ENCODE assay signal across 17 cellular contexts in the genomic region with DNA sequence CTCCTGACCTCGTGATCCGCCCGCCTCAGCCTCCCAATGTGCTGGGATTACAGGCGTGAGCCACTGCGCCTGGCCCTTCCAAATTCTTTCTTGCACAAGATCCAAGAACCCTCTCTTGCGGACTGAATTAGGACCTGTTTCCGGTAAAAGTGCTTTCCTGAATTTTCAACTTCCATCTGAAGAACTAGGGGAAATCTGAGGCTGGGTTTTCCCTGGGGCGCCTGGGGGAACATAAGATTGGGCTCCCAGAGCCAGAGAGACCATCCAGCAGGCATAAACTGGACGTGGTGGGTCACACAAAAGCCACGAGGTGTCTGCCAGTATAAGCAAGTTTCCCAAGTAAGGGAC. TPM values are rescaled to one million over a fixed set of nuclear protein-coding genes. Genes with fewer than 3 reads are reported as not detected.
DNase-seq lines count a peak whose midpoint lies in the region; ATAC-seq and TF ChIP-seq lines count a peak whose summit lies in the region.
"Had no signal": no experiment of that assay in that cellular context is flagged by ENCODE, and none has a peak within 500 bp of the region (broad histone marks: within the 10 kb centered on the region; RNA-seq: fewer than 3 reads in every experiment).

No MANE protein-coding gene starts in this region.

- no peak for DNase-seq in CD14-positive monocyte (ENCODE audit: low spot score)
- no peak for DNase-seq in lower lobe of right lung
- DNase-seq in upper lobe of right lung: no peak
- DNase-seq in activated gamma-delta T cell (lab: John Stamatoyannopoulos, UW): no peak
- DNase-seq in esophagus squamous epithelium (lab: John Stamatoyannopoulos, UW): no peak
- DNase-seq: ACHN; BE2C; C1 segment of cervical spinal cord; CD4-positive, alpha-beta memory T cell; HCEC 1CT had no signal

- 94 to 100% methylated on average over 5 to 6 of the region's 10 CpGs for WGBS in esophagus squamous epithelium, 2 donors

- peak overlapping the region in 5 of 7 donors; percentile 68 to 94 (median 84) for H3K27ac Mint-ChIP-seq in CD14-positive monocyte
- H3K27ac Mint-ChIP-seq in dendritic cell treated with granulocyte-macrophage colony-stimulating factor and Interleukin-4, amounts not matched to agents 40 ng/mL and 50 ng/mL, for 4 days: peak overlapping the region; percentile 97
- H3K27ac Mint-ChIP-seq: CD4-positive, alpha-beta memory T cell had no signal

- no peaks in the 10 kb centered on the region for H3K36me3 ChIP-seq in lower lobe of right lung
- H3K36me3 ChIP-seq in upper lobe of right lung: no peaks in the 10 kb centered on the region
- no peaks in the 10 kb centered on the region for H3K36me3 ChIP-seq in esophagus squamous epithelium
- H3K36me3 ChIP-seq: BE2C had no signal

- peaks cover 4% of the 10 kb centered on the region in 2 donors for H3K36me3 Mint-ChIP-seq in CD14-positive monocyte
- H3K36me3 Mint-ChIP-seq in dendritic cell treated with granulocyte-macrophage colony-stimulating factor and Interleukin-4, amounts not matched to agents 40 ng/mL and 50 ng/mL, for 4 days (ENCODE audit: low read depth): no peaks in the 10 kb centered on the region
- H3K36me3 Mint-ChIP-seq: CD4-positive, alpha-beta memory T cell had no signal

- no peaks in the 10 kb centered on the region for H3K27me3 ChIP-seq in lower lobe of right lung (ENCODE audit: low read depth)
- no peaks in the 10 kb centered on the region for H3K27me3 ChIP-seq in upper lobe of right lung
- H3K27me3 ChIP-seq in esophagus squamous epithelium: peaks cover 0 to 15% (median 0%) of the 10 kb centered on the region in 4 donors
- H3K27me3 ChIP-seq: BE2C had no signal

- TF ChIP-seq CTCF in CD14-positive monocyte (IDR thresholded peaks at IDR 0.05) (no peak), lower lobe of right lung (IDR thresholded peaks at IDR 0.05) (no peak), upper lobe of right lung (IDR thresholded peaks at IDR 0.05) (no peak), esophagus squamous epithelium (IDR thresholded peaks at IDR 0.05) (no peak)

- H3K9me3 ChIP-seq in lower lobe of right lung: no peaks in the 10 kb centered on the region
- no peaks in the 10 kb centered on the region for H3K9me3 ChIP-seq in upper lobe of right lung
- H3K9me3 ChIP-seq in esophagus squamous epithelium: no peaks in the 10 kb centered on the region
- H3K9me3 ChIP-seq: BE2C had no signal

- H3K9me3 Mint-ChIP-seq in CD14-positive monocyte: peaks cover 0 to 2% (median 0%) of the 10 kb centered on the region in 7 donors
- no peaks in the 10 kb centered on the region for H3K9me3 Mint-ChIP-seq in dendritic cell treated with granulocyte-macrophage colony-stimulating factor and Interleukin-4, amounts not matched to agents 40 ng/mL and 50 ng/mL, for 4 days
- H3K9me3 Mint-ChIP-seq: CD4-positive, alpha-beta memory T cell had no signal

- H3K4me1 Mint-ChIP-seq in CD14-positive monocyte: peaks cover 28% of the 10 kb centered on the region
- peaks cover 42% of the 10 kb centered on the region for H3K4me1 Mint-ChIP-seq in dendritic cell treated with granulocyte-macrophage colony-stimulating factor and Interleukin-4, amounts not matched to agents 40 ng/mL and 50 ng/mL, for 4 days (ENCODE audit: low read depth)

- peak overlapping the region; percentile 27 to 82 for H3K4me3 Mint-ChIP-seq in CD14-positive monocyte
- peak overlapping the region; percentile 46 for H3K4me3 Mint-ChIP-seq in dendritic cell treated with granulocyte-macrophage colony-stimulating factor and Interleukin-4, amounts not matched to agents 40 ng/mL and 50 ng/mL, for 4 days
- H3K4me3 Mint-ChIP-seq: CD4-positive, alpha-beta memory T cell had no signal

- intact Hi-C loops in CD14-positive monocyte (cut with micrococcal nuclease) (no loop called here), lower lobe of right lung (cut with DNase I) (no loop called here), upper lobe of right lung (cut with DNase I) (no loop called here), esophagus squamous epithelium (cut with DNase I) (no loop called here)
- intact Hi-C loops in dendritic cell treated with granulocyte-macrophage colony-stimulating factor and Interleukin-4, amounts not matched to agents 40 ng/mL and 50 ng/mL, for 4 days (cut with micrococcal nuclease): no loop called here

- H3K4me3 ChIP-seq in lower lobe of right lung: no peak overlapping the region
- no peak overlapping the region for H3K4me3 ChIP-seq in upper lobe of right lung
- H3K4me3 ChIP-seq in esophagus squamous epithelium: no peak overlapping the region
- H3K4me3 ChIP-seq: GM12878 had no signal

- H3K27ac ChIP-seq in lower lobe of right lung (peak overlapping the region; percentile 56), upper lobe of right lung (peak overlapping the region; percentile 71), esophagus squamous epithelium (no peak overlapping the region)
- H3K27ac ChIP-seq: HL-60, KMS-11 had no signal

- ATAC-seq in lower lobe of right lung: peak; percentile 42 to 63
- ATAC-seq in upper lobe of right lung: peak; percentile 35
- ATAC-seq in HG03521 (IDR thresholded peaks at IDR 0.05; ENCODE audit: unreplicated experiment): no peak
- ATAC-seq: GM12878 had no signal

- H3K4me1 ChIP-seq in lower lobe of right lung (no peaks in the 10 kb centered on the region), upper lobe of right lung (peaks cover 4% of the 10 kb centered on the region), esophagus squamous epithelium (peaks cover 0 to 7% (median 0%) of the 10 kb centered on the region in 3 donors)
- H3K4me1 ChIP-seq: BE2C had no signal

- no peak for TF ChIP-seq POLR2A in esophagus squamous epithelium (IDR thresholded peaks at IDR 0.05)

- H3K27me3 Mint-ChIP-seq in CD14-positive monocyte (ENCODE audit: low read depth in 3 of 3): peaks cover 5 to 23% (median 17%) of the 10 kb centered on the region in 3 donors
- H3K27me3 Mint-ChIP-seq in dendritic cell treated with granulocyte-macrophage colony-stimulating factor and Interleukin-4, amounts not matched to agents 40 ng/mL and 50 ng/mL, for 4 days: peaks cover 17% of the 10 kb centered on the region

RNA-seq across cellular contexts. Expression of a gene that starts 21.3 kb away (rescaled TPM):
- polyA plus RNA-seq in CD14-positive monocyte: not detected
- total RNA-seq in lower lobe of right lung (0.97 TPM), upper lobe of right lung (2.9 TPM), esophagus squamous epithelium (1 to 10 TPM in 3 of 4 donors, under 1 TPM in 1; 0.22 to 1.5 (median 1.3) TPM)
- total RNA-seq: CD4-positive, alpha-beta memory T cell; HT1080 had no signal
- polyA plus RNA-seq: CD4-positive, alpha-beta memory T cell had no signal

RNA-seq across cellular contexts. Expression of a gene that starts 27.5 kb away (rescaled TPM):
- under 1 TPM; 0.57 to 0.76 TPM for polyA plus RNA-seq in CD14-positive monocyte
- total RNA-seq in lower lobe of right lung (2.3 TPM), upper lobe of right lung (3.1 TPM), esophagus squamous epithelium (1 to 10 TPM; 1.3 to 8.4 (median 5.5) TPM)

RNA-seq across cellular contexts. Expression of a gene that starts 32.3 kb away (rescaled TPM):
- polyA plus RNA-seq in CD14-positive monocyte: not detected
- total RNA-seq in lower lobe of right lung (1.7 TPM), upper lobe of right lung (2.7 TPM), esophagus squamous epithelium (under 1 TPM in 1 of 4 donors, not detected in 3; under 0.01 TPM)
- total RNA-seq: CD4-positive, alpha-beta memory T cell; G401; HT1080 had no signal
- polyA plus RNA-seq: CD4-positive, alpha-beta memory T cell had no signal

RNA-seq across cellular contexts. Expression of a gene that starts 42.1 kb away (rescaled TPM):
- 10 to 100 TPM; 26.9 to 29.6 TPM for polyA plus RNA-seq in CD14-positive monocyte
- total RNA-seq in lower lobe of right lung (105 TPM), upper lobe of right lung (105 TPM), esophagus squamous epithelium (10 to 100 TPM; 53.8 to 91.0 (median 68.4) TPM)

RNA-seq across cellular contexts. Expression of a gene that starts 49.8 kb away (rescaled TPM):
- 1 to 10 TPM; 1.9 to 5.9 TPM for polyA plus RNA-seq in CD14-positive monocyte
- total RNA-seq in lower lobe of right lung: 56.5 TPM
- 65.3 TPM for total RNA-seq in upper lobe of right lung
- 100 to 1,000 TPM in 2 of 4 donors, 10 to 100 TPM in 2; 81.4 to 109 (median 93.7) TPM for total RNA-seq in esophagus squamous epithelium

Comparison
In these comparisons a context has a peak if more than half of its experiments do, and no peak if none do; other contexts are left out.
1. H3K27ac ChIP-seq: peak in lower lobe of right lung (single experiment) and upper lobe of right lung (single experiment); none in esophagus squamous epithelium (0 of 4).